8 cellular contexts compared by ENCODE assay signal in the genomic region with DNA sequence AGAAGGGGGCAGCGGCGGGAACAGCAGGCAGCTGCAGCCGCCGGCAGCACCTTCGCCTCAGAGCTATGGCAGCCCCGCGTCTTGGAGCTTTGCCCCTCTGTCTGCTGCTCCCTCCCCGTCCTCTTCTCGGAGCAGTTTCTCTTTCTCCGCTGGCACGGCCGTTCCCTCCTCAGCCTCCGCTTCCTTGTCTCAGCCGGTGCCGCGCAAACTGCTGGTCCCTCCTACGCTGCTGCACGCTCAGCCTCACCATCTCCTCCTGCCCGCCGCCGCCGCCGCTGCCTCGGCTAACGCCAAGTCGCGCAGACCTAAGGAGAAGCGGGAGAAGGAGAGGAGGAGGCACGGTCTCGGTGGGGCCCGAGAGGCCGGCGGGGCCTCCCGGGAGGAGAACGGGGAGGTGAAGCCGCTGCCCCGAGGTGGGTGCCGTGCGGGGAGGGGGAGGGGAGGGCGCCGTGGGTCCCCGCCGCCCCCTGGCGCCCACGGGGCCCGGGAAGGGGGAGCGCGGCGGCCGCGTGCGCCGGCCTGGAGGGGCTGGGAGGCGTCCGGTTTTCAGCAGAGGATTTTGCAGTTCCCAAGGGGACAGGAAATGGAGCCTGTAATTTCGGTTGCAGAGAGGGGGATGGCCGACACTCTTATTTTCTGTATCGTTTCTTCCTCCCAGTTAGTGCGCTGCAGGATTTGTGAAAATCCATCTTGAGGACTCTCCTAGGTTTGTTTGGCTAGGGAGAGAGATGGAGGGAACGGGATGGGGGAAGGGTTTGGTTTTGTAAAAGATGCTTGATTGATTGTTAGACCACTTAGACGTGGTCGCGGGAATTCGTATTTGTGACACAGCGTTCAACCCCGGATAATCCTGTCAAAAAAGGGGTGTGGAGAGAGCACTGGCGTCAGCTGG. TPM values are rescaled to one million over a fixed set of nuclear protein-coding genes. Genes with fewer than 3 reads are reported as not detected.
DNase-seq lines count a peak whose midpoint lies in the region; ATAC-seq and TF ChIP-seq lines count a peak whose summit lies in the region.

No MANE protein-coding gene starts in this region.

- TF ChIP-seq CTCF in CD8-positive, alpha-beta T cell (IDR thresholded peaks at IDR 0.05): no peak
- TF ChIP-seq CTCF in fibroblast of the aortic adventitia (IDR thresholded peaks at IDR 0.05; ENCODE audit: insufficient read depth, low read length) (no peak), nephron progenitor cell (IDR thresholded peaks at IDR 0.05) (no peak)

- peak overlapping the region; percentile 95 to 96 for H3K9ac ChIP-seq in stomach smooth muscle (ENCODE audit: low read length in 2 of 2)

- no peaks in the 10 kb centered on the region for H3K9me3 Mint-ChIP-seq in CD8-positive, alpha-beta T cell
- no peaks in the 10 kb centered on the region for H3K9me3 Mint-ChIP-seq in activated T-helper 1 cell treated with anti-CD3 and anti-CD28 coated beads, Interleukin-12 subunit alpha, Interleukin-12 subunit beta, Interleukin-2, Interleukin-4 antibody, amounts not matched to agents 30 ng/mL and 10 ng/mL and 1 ng/mL, durations not matched to agents 14 hours and 24 hours and 36 hours
- peaks cover 7% of the 10 kb centered on the region for H3K9me3 Mint-ChIP-seq in nephron progenitor cell

- DNase-seq in CD8-positive, alpha-beta T cell: peak; percentile 35 to 75 (median 55)
- DNase-seq in HT-29 (ENCODE audit: low spot score): peak; percentile 70
- peak; percentile 49 for DNase-seq in activated T-helper 1 cell treated with anti-CD3 and anti-CD28 coated beads, Interleukin-12 subunit alpha, Interleukin-12 subunit beta, Interleukin-2, Interleukin-4 antibody, amounts not matched to agents 30 ng/mL and 10 ng/mL and 1 ng/mL, durations not matched to agents 14 hours and 24 hours and 36 hours (ENCODE audit: low spot score)
- peak; percentile 38 for DNase-seq in fibroblast of the aortic adventitia (ENCODE audit: low read depth)
- peak; percentile 74 for DNase-seq in nephron progenitor cell

- peak overlapping the region; percentile 98 for H3K27ac Mint-ChIP-seq in CD8-positive, alpha-beta T cell
- peak overlapping the region; percentile 94 for H3K27ac Mint-ChIP-seq in activated T-helper 1 cell treated with anti-CD3 and anti-CD28 coated beads, Interleukin-12 subunit alpha, Interleukin-12 subunit beta, Interleukin-2, Interleukin-4 antibody, amounts not matched to agents 30 ng/mL and 10 ng/mL and 1 ng/mL, durations not matched to agents 14 hours and 24 hours and 36 hours
- peak overlapping the region; percentile 98 for H3K27ac Mint-ChIP-seq in nephron progenitor cell

- peak overlapping the region; percentile 93 for H3K27ac ChIP-seq in CD8-positive, alpha-beta T cell (ENCODE audit: low read depth, low read length)
- peak overlapping the region; percentile 95 for H3K27ac ChIP-seq in stomach smooth muscle (ENCODE audit: low read length)

- intact Hi-C loops in CD8-positive, alpha-beta T cell (cut with DNase I, micrococcal nuclease): loop anchor here (1.0 to 10.0 kb wide), 10 partner anchors 35 to 572 kb away; partner anchors contain the start of genes PHTF2 (in 2 of the 2), TMEM60 (in 2 of the 2), CCDC146 (in 1 of the 2) and GSAP (in 1 of the 2)
- intact Hi-C loops in activated T-helper 1 cell treated with anti-CD3 and anti-CD28 coated beads, Interleukin-12 subunit alpha, Interleukin-12 subunit beta, Interleukin-2, Interleukin-4 antibody, amounts not matched to agents 30 ng/mL and 10 ng/mL and 1 ng/mL, durations not matched to agents 14 hours and 24 hours and 36 hours (cut with micrococcal nuclease): loop anchor here (1.0 to 2.0 kb wide), 5 partner anchors 10 to 161 kb away; partner anchors contain the start of genes PHTF2 and TMEM60

- POLR2A ChIA-PET in CD8-positive, alpha-beta T cell (lab: Charles Lee): interaction anchor here (0.6 to 1.8 kb wide), 7 partner anchors 9 to 160 kb away, joined by 3 to 16 read pairs (median 4); partner anchors contain the start of genes PHTF2, PTPN12 and TMEM60

- H3K9me3 ChIP-seq in CD8-positive, alpha-beta T cell (ENCODE audit: low read length): no peaks in the 10 kb centered on the region
- H3K9me3 ChIP-seq in stomach smooth muscle (ENCODE audit: control insufficient read depth in 2 of 2, low read length in 2 of 2): no peaks in the 10 kb centered on the region

- H3K27me3 ChIP-seq in CD8-positive, alpha-beta T cell (ENCODE audit: insufficient read depth, low read length): no peaks in the 10 kb centered on the region
- no peaks in the 10 kb centered on the region for H3K27me3 ChIP-seq in stomach smooth muscle (ENCODE audit: control insufficient read depth in 1 of 2, insufficient read depth in 2 of 2, low read length in 2 of 2)

- peaks cover 27% of the 10 kb centered on the region for H3K4me1 ChIP-seq in CD8-positive, alpha-beta T cell (ENCODE audit: insufficient read depth, low read length)
- H3K4me1 ChIP-seq in stomach smooth muscle (ENCODE audit: control insufficient read depth, insufficient read depth, low read length): peaks cover 22% of the 10 kb centered on the region

- H3K4me3 Mint-ChIP-seq in CD8-positive, alpha-beta T cell: peak overlapping the region; percentile 99
- H3K4me3 Mint-ChIP-seq in activated T-helper 1 cell treated with anti-CD3 and anti-CD28 coated beads, Interleukin-12 subunit alpha, Interleukin-12 subunit beta, Interleukin-2, Interleukin-4 antibody, amounts not matched to agents 30 ng/mL and 10 ng/mL and 1 ng/mL, durations not matched to agents 14 hours and 24 hours and 36 hours: peak overlapping the region; percentile 99
- H3K4me3 Mint-ChIP-seq in nephron progenitor cell: peak overlapping the region; percentile 97

- H3K4me1 Mint-ChIP-seq in CD8-positive, alpha-beta T cell (ENCODE audit: low read depth): peaks cover 65% of the 10 kb centered on the region
- H3K4me1 Mint-ChIP-seq in activated T-helper 1 cell treated with anti-CD3 and anti-CD28 coated beads, Interleukin-12 subunit alpha, Interleukin-12 subunit beta, Interleukin-2, Interleukin-4 antibody, amounts not matched to agents 30 ng/mL and 10 ng/mL and 1 ng/mL, durations not matched to agents 14 hours and 24 hours and 36 hours (ENCODE audit: low read depth): peaks cover 55% of the 10 kb centered on the region
- H3K4me1 Mint-ChIP-seq in nephron progenitor cell: peaks cover 59% of the 10 kb centered on the region

- no peaks in the 10 kb centered on the region for H3K36me3 ChIP-seq in CD8-positive, alpha-beta T cell (ENCODE audit: insufficient read depth, low read length)
- peaks cover 0 to 2% of the 10 kb centered on the region in 2 donors for H3K36me3 ChIP-seq in stomach smooth muscle (ENCODE audit: control insufficient read depth in 2 of 2, insufficient read depth in 2 of 2, low read length in 2 of 2)

- no peaks in the 10 kb centered on the region for H3K27me3 Mint-ChIP-seq in CD8-positive, alpha-beta T cell (ENCODE audit: low read depth)
- no peaks in the 10 kb centered on the region for H3K27me3 Mint-ChIP-seq in activated T-helper 1 cell treated with anti-CD3 and anti-CD28 coated beads, Interleukin-12 subunit alpha, Interleukin-12 subunit beta, Interleukin-2, Interleukin-4 antibody, amounts not matched to agents 30 ng/mL and 10 ng/mL and 1 ng/mL, durations not matched to agents 14 hours and 24 hours and 36 hours (ENCODE audit: insufficient read depth)
- no peaks in the 10 kb centered on the region for H3K27me3 Mint-ChIP-seq in nephron progenitor cell (ENCODE audit: low read depth, poor library complexity)

- CTCF ChIA-PET in CD8-positive, alpha-beta T cell (lab: Charles Lee): interaction anchor here (1.0 to 2.3 kb wide), 8 partner anchors 27 to 63 kb away, joined by 3 to 7 read pairs (median 4); no protein-coding TSS in a partner anchor

- peaks cover 23% of the 10 kb centered on the region for H3K36me3 Mint-ChIP-seq in CD8-positive, alpha-beta T cell
- H3K36me3 Mint-ChIP-seq in activated T-helper 1 cell treated with anti-CD3 and anti-CD28 coated beads, Interleukin-12 subunit alpha, Interleukin-12 subunit beta, Interleukin-2, Interleukin-4 antibody, amounts not matched to agents 30 ng/mL and 10 ng/mL and 1 ng/mL, durations not matched to agents 14 hours and 24 hours and 36 hours (ENCODE audit: low read depth): peaks cover 24% of the 10 kb centered on the region
- H3K36me3 Mint-ChIP-seq in nephron progenitor cell (ENCODE audit: low read depth): peaks cover 46% of the 10 kb centered on the region

- H3K4me3 ChIP-seq in CD8-positive, alpha-beta T cell (ENCODE audit: low read depth, low read length): peak overlapping the region; percentile 98
- peak overlapping the region; percentile 92 for H3K4me3 ChIP-seq in fibroblast of the aortic adventitia (ENCODE audit: low read depth, low read length)
- peak overlapping the region; percentile 92 to 98 for H3K4me3 ChIP-seq in stomach smooth muscle (ENCODE audit: low read length in 2 of 2)

- peak; percentile 41 for ATAC-seq in CD8-positive, alpha-beta T cell
- ATAC-seq in GM21360 (IDR thresholded peaks at IDR 0.05; ENCODE audit: unreplicated experiment): peak; percentile 27

RNA-seq across cellular contexts. Expression of gene RSBN1L, which starts 0.6 kb away (rescaled TPM):
- total RNA-seq in CD8-positive, alpha-beta T cell: 10 to 100 TPM in 1 of 2 experiments, 1 to 10 TPM in 1; 7.4 to 10.0 TPM
- 9.9 and 12.4 TPM in 2 replicates for total RNA-seq in HT-29 (2014; rRNA removed; shearing (Covaris generic))
- polyA plus RNA-seq in PFSK-1 (2012; ENCODE audit: insufficient read length, low read depth): 5.7 TPM
- total RNA-seq in activated T-helper 1 cell treated with anti-CD3 and anti-CD28 coated beads, Interleukin-12 subunit alpha, Interleukin-12 subunit beta, Interleukin-2, Interleukin-4 antibody, amounts not matched to agents 30 ng/mL and 10 ng/mL and 1 ng/mL, durations not matched to agents 14 hours and 24 hours and 36 hours: 27.9 and 30.6 TPM in 2 replicates
- 17.0 and 36.1 TPM in 2 replicates for total RNA-seq in fibroblast of the aortic adventitia (ENCODE audit: low replicate concordance)

Comparison
In these comparisons a context has a peak if more than half of its experiments do, and no peak if none do; other contexts are left out.
1. Peak in every context shown above with its lines: DNase-seq, ATAC-seq, H3K4me3 ChIP-seq and H3K27ac ChIP-seq.